1 cellular context compared by ENCODE assay signal in genomic region chr12:50981319-50982239, GRCh38.
TF ChIP-seq lines count a peak whose summit lies in the region.

No MANE protein-coding gene starts in this region.

TF ChIP-seq in liver, 16 proteins besides CTCF, POLR2A, EP300 and RAD21 (continued from another document):
- TF ChIP-seq, protein P1, sequence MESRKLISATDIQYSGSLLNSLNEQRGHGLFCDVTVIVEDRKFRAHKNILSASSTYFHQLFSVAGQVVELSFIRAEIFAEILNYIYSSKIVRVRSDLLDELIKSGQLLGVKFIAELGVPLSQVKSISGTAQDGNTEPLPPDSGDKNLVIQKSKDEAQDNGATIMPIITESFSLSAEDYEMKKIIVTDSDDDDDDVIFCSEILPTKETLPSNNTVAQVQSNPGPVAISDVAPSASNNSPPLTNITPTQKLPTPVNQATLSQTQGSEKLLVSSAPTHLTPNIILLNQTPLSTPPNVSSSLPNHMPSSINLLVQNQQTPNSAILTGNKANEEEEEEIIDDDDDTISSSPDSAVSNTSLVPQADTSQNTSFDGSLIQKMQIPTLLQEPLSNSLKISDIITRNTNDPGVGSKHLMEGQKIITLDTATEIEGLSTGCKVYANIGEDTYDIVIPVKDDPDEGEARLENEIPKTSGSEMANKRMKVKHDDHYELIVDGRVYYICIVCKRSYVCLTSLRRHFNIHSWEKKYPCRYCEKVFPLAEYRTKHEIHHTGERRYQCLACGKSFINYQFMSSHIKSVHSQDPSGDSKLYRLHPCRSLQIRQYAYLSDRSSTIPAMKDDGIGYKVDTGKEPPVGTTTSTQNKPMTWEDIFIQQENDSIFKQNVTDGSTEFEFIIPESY (IDR thresholded peaks at IDR 0.05) = no peak
- TF ChIP-seq MAX (IDR thresholded peaks at IDR 0.05) (no peak), FOXA2 (IDR thresholded peaks at IDR 0.05) (no peak), GABPA (IDR thresholded peaks at IDR 0.05 in 1 of 2, conservative IDR thresholded peaks at IDR 0.05 in 1 of 2) (no peak), HNF4G (IDR thresholded peaks at IDR 0.05) (no peak), RXRA (IDR thresholded peaks at IDR 0.05) (no peak), JUND (IDR thresholded peaks at IDR 0.05) (no peak), EGR1 (IDR thresholded peaks at IDR 0.05; ENCODE audit: low read depth in 2 of 2) (no peak), FOXA1 (IDR thresholded peaks at IDR 0.05) (no peak), HNF4A (conservative IDR thresholded peaks at IDR 0.05) (no peak), NR2F2 (IDR thresholded peaks at IDR 0.05) (no peak), TAF1 (conservative IDR thresholded peaks at IDR 0.05) (no peak)
- TF ChIP-seq, protein P2, sequence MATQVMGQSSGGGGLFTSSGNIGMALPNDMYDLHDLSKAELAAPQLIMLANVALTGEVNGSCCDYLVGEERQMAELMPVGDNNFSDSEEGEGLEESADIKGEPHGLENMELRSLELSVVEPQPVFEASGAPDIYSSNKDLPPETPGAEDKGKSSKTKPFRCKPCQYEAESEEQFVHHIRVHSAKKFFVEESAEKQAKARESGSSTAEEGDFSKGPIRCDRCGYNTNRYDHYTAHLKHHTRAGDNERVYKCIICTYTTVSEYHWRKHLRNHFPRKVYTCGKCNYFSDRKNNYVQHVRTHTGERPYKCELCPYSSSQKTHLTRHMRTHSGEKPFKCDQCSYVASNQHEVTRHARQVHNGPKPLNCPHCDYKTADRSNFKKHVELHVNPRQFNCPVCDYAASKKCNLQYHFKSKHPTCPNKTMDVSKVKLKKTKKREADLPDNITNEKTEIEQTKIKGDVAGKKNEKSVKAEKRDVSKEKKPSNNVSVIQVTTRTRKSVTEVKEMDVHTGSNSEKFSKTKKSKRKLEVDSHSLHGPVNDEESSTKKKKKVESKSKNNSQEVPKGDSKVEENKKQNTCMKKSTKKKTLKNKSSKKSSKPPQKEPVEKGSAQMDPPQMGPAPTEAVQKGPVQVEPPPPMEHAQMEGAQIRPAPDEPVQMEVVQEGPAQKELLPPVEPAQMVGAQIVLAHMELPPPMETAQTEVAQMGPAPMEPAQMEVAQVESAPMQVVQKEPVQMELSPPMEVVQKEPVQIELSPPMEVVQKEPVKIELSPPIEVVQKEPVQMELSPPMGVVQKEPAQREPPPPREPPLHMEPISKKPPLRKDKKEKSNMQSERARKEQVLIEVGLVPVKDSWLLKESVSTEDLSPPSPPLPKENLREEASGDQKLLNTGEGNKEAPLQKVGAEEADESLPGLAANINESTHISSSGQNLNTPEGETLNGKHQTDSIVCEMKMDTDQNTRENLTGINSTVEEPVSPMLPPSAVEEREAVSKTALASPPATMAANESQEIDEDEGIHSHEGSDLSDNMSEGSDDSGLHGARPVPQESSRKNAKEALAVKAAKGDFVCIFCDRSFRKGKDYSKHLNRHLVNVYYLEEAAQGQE (IDR thresholded peaks at IDR 0.05) = no peak
